Comparison of ENCODE assay signal across 8 cellular contexts in the genomic region with DNA sequence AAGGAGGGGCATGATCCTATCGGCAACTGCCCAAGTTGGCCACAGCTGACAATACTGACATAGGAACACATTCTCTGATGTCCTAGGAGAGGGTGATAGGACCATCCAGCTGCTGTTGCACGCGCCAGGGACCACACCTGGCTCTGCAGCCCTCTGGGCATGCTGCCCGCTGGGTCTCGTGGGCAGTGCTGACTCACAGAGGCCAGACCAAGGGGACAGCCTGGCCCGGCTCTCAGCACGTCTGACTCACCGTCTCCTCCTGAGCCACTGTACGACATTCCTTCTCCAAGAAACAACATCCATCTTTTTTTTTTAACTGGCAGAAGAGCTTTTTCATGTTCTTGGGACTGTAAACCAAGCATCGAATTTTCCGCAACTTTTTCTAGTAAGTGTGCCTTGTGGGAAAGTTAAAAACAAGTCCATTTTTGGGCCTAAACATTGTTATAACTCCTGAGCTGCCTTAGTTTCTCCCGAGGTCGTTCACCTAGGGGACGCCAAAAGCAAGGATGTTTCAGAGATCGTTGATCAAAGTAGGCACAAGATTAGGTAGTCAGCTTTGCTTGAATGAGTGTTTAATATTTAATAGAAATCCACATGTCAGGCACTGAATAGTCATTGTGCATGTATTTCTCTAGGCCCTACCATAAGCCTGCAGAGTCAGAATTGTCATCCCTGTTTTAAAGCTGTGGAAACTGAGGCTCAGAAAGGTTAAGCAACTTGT.
DNase-seq lines count a peak whose midpoint lies in the region; ATAC-seq and TF ChIP-seq lines count a peak whose summit lies in the region.

No MANE protein-coding gene starts in this region.

- no peaks in the 10 kb centered on the region for H3K9me3 Mint-ChIP-seq in Calu3 (ENCODE audit: low read depth, unreplicated experiment)
- H3K9me3 Mint-ChIP-seq in activated CD4-positive, alpha-beta T cell treated with anti-CD3 and anti-CD28 coated beads, Interleukin-2, amount 10 ng/mL, durations not matched to agents 24 days and 14 days = no peaks in the 10 kb centered on the region
- H3K9me3 Mint-ChIP-seq in effector memory CD8-positive, alpha-beta T cell = no peaks in the 10 kb centered on the region

- CTCF ChIA-PET in Calu3 (lab: Charles Lee) = interaction anchor here (0.6 to 0.9 kb wide), 2 partner anchors 11 to 50 kb away, joined by 3 read pairs; no protein-coding TSS in a partner anchor

- peaks cover 15% of the 10 kb centered on the region for H3K4me1 ChIP-seq in prostate gland (replicated peaks)

- H3K27me3 Mint-ChIP-seq in Calu3 (ENCODE audit: unreplicated experiment) = peaks cover 9% of the 10 kb centered on the region
- no peaks in the 10 kb centered on the region for H3K27me3 Mint-ChIP-seq in activated CD4-positive, alpha-beta T cell treated with anti-CD3 and anti-CD28 coated beads, Interleukin-2, amount 10 ng/mL, durations not matched to agents 24 days and 14 days
- peaks cover 15 to 51% of the 10 kb centered on the region in 2 donors for H3K27me3 Mint-ChIP-seq in effector memory CD8-positive, alpha-beta T cell

- intact Hi-C loops in Calu3 (cut with micrococcal nuclease; ENCODE audit: unreplicated experiment) (loop anchor here (5.0 kb wide), 1 partner anchor 264 kb away; no protein-coding TSS in a partner anchor), prostate gland (cut with DNase I) (loop anchor here (5.0 kb wide), 1 partner anchor 56 kb away; no protein-coding TSS in a partner anchor)
- intact Hi-C loops in activated CD4-positive, alpha-beta T cell treated with anti-CD3 and anti-CD28 coated beads, Interleukin-2, amount 10 ng/mL, durations not matched to agents 24 days and 14 days (cut with micrococcal nuclease) = no loop called here

- TF ChIP-seq CTCF in Calu3 (IDR thresholded peaks at IDR 0.05; ENCODE audit: unreplicated experiment) (no peak), fibroblast of the aortic adventitia (IDR thresholded peaks at IDR 0.05; ENCODE audit: insufficient read depth, low read length) (no peak), prostate gland (IDR thresholded peaks at IDR 0.05) (no peak)

- H3K4me3 Mint-ChIP-seq in Calu3 (ENCODE audit: low read depth, unreplicated experiment) = no peak overlapping the region
- H3K4me3 Mint-ChIP-seq in activated CD4-positive, alpha-beta T cell treated with anti-CD3 and anti-CD28 coated beads, Interleukin-2, amount 10 ng/mL, durations not matched to agents 24 days and 14 days = no peak overlapping the region
- no peak overlapping the region for H3K4me3 Mint-ChIP-seq in effector memory CD8-positive, alpha-beta T cell

- DNase-seq in Calu3 (peak; percentile 94), RPMI8226 (peak; percentile 13), fibroblast of the aortic adventitia (ENCODE audit: low read depth) (peak; percentile 97), prostate gland (ENCODE audit: low spot score) (peak; percentile 25), NCI-H526 (lab: John Stamatoyannopoulos, UW) (no peak)
- DNase-seq in activated CD4-positive, alpha-beta T cell treated with anti-CD3 and anti-CD28 coated beads, Interleukin-2, amount 10 ng/mL, durations not matched to agents 24 days and 14 days = no peak
- DNase-seq in effector memory CD8-positive, alpha-beta T cell = no peak

- H3K27ac ChIP-seq in prostate gland = no peak overlapping the region

- no peak overlapping the region for H3K4me3 ChIP-seq in fibroblast of the aortic adventitia (ENCODE audit: low read depth, low read length)
- H3K4me3 ChIP-seq in prostate gland = no peak overlapping the region

- H3K36me3 Mint-ChIP-seq in Calu3 (ENCODE audit: insufficient read depth, unreplicated experiment) = peaks cover 9% of the 10 kb centered on the region
- no peaks in the 10 kb centered on the region for H3K36me3 Mint-ChIP-seq in activated CD4-positive, alpha-beta T cell treated with anti-CD3 and anti-CD28 coated beads, Interleukin-2, amount 10 ng/mL, durations not matched to agents 24 days and 14 days (ENCODE audit: low read depth)
- H3K36me3 Mint-ChIP-seq in effector memory CD8-positive, alpha-beta T cell (ENCODE audit: insufficient read depth) = no peaks in the 10 kb centered on the region

- TF ChIP-seq POLR2A in prostate gland (IDR thresholded peaks at IDR 0.05) = no peak

- peaks cover 27% of the 10 kb centered on the region for H3K4me1 Mint-ChIP-seq in Calu3 (ENCODE audit: low read depth, unreplicated experiment)
- H3K4me1 Mint-ChIP-seq in activated CD4-positive, alpha-beta T cell treated with anti-CD3 and anti-CD28 coated beads, Interleukin-2, amount 10 ng/mL, durations not matched to agents 24 days and 14 days = no peaks in the 10 kb centered on the region
- no peaks in the 10 kb centered on the region for H3K4me1 Mint-ChIP-seq in effector memory CD8-positive, alpha-beta T cell (ENCODE audit: low read depth in 2 of 2)

- no peak for ATAC-seq in effector memory CD8-positive, alpha-beta T cell (replicated peaks)
- no peak for ATAC-seq in GM18867 (IDR thresholded peaks at IDR 0.05; ENCODE audit: unreplicated experiment)

- H3K9me3 ChIP-seq in prostate gland = no peaks in the 10 kb centered on the region

- H3K27ac Mint-ChIP-seq in Calu3 (ENCODE audit: unreplicated experiment) = peak overlapping the region; percentile 59
- no peak overlapping the region for H3K27ac Mint-ChIP-seq in activated CD4-positive, alpha-beta T cell treated with anti-CD3 and anti-CD28 coated beads, Interleukin-2, amount 10 ng/mL, durations not matched to agents 24 days and 14 days
- no peak overlapping the region for H3K27ac Mint-ChIP-seq in effector memory CD8-positive, alpha-beta T cell

- WGBS in prostate gland = 68% methylated on average over 15 of the region's 15 CpGs

- no peaks in the 10 kb centered on the region for H3K36me3 ChIP-seq in prostate gland

- no TSS peak for BruUV-seq in Calu3 (replicated peaks; lab: Mats Ljungman, UMichigan)

- H3K27me3 ChIP-seq in prostate gland (replicated peaks; ENCODE audit: insufficient read depth) = no peaks in the 10 kb centered on the region

Comparison
In these comparisons a context has a peak if more than half of its experiments do, and no peak if none do; other contexts are left out.
1. DNase-seq: peak in Calu3 (single experiment), RPMI8226 (single experiment), fibroblast of the aortic adventitia (single experiment) and prostate gland (single experiment); none in NCI-H526 (0 of 2), activated CD4-positive, alpha-beta T cell treated with anti-CD3 and anti-CD28 coated beads, Interleukin-2, amount 10 ng/mL, durations not matched to agents 24 days and 14 days (single experiment) and effector memory CD8-positive, alpha-beta T cell (0 of 3).